11 cellular contexts compared by ENCODE assay signal in genomic region chr19:6914321-6914720, GRCh38. TPM values are rescaled to one million over a fixed set of nuclear protein-coding genes. Genes with fewer than 3 reads are reported as not detected.
"Had no signal": no experiment of that assay in that cellular context is flagged by ENCODE, and none has a peak within 500 bp of the region (broad histone marks: within the 10 kb centered on the region; RNA-seq: fewer than 3 reads in every experiment).

No MANE protein-coding gene starts in this region.

- FAIRE-seq: H1, H54 had no signal

- H3K4me3 Mint-ChIP-seq: GM23338, H9, HFFc6 had no signal

- H3K27ac ChIP-seq: GM23248 had no signal

- DNase-seq: GM23248, GOT3, H7, H9, HCEC 1CT, HFFc6 had no signal

- H2AFZ ChIP-seq: GM23248, GM23338 had no signal

- H3K36me3 ChIP-seq: HAP-1 had no signal

- H3K9ac ChIP-seq: GM23248 had no signal

- H3K4me1 Mint-ChIP-seq: GM23338, H9 had no signal

- H3K4me2 ChIP-seq: GM23338 had no signal

- ATAC-seq: GM23338, HCT116 had no signal

- H3K4me3 ChIP-seq: GM23248, GM23338, HAP-1 had no signal

- H3K27ac Mint-ChIP-seq: GM23338, H9, HFFc6 had no signal

- H3K4me1 ChIP-seq: HAP-1 had no signal

RNA-seq across cellular contexts. Expression of gene ADGRE1, which starts 26.9 kb away (rescaled TPM):
- total RNA-seq: GM23248, GM23338, H1, H7, H9 had no signal
- polyA plus RNA-seq: GM23248, GM23338, H1 had no signal
